Comparison of ENCODE assay signal across 8 cellular contexts in the genomic region with DNA sequence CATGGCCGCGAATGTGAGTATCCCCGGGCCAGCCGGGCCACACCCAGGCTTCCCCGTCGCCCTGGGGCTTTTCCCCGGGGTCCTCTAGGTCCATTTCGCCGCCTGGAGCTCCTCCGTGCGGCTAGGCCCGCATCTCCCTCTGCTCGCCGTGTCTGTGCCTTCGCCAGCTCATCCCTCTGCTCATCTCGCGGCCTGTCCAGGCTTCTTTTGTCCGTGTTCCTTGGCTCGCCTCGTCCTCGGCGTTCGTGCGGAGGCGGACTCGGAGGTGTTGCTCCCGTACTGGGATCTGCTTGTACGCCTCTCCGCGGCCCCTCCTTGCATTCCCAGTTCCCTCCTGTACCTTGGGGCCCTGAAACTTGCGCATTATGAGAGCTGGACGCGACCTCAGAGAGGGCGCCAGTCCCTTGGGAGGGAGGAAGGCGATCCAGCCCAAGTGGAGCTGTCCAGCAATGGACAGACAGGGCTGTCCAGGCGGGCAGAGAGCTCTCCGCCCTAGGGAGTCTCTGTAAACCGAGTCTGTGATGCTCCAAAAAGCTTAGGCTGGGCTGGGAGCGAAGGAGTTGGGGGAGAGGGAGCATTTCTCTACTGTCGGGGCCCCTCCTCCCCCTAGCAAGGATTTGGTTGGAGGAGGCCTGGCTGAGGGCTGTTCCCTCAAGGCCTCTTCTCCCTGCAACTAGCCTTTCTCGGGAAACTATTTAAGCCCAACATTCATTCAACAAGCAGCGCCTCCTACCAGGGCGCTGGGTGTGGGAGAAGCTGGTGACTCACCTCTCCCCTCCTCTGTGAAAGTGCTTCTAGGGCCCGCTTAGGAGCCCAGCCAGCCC. TPM values are rescaled to one million over a fixed set of nuclear protein-coding genes. Genes with fewer than 3 reads are reported as not detected.
DNase-seq lines count a peak whose midpoint lies in the region; ATAC-seq lines count a peak whose summit lies in the region.

No MANE protein-coding gene starts in this region.

- peak overlapping the region; percentile 95 for H3K4me3 ChIP-seq in mucosa of stomach (ENCODE audit: low read length)

- peaks cover 27% of the 10 kb centered on the region for H3K4me1 ChIP-seq in mucosa of stomach (ENCODE audit: control insufficient read depth, insufficient read depth, low read length)

- H3K4me3 Mint-ChIP-seq in activated CD8-positive, alpha-beta memory T cell treated with anti-CD3 and anti-CD28 coated beads, Interleukin-2, amount 10 ng/mL, durations not matched to agents 7 days and 5 days = peak overlapping the region; percentile 99
- H3K4me3 Mint-ChIP-seq in stimulated activated effector memory CD8-positive, alpha-beta T cell treated with anti-CD3 and anti-CD28 coated beads, Interleukin-12 subunit alpha, Interleukin-12 subunit beta, amount 100 ng/mL, for 72 hours = peak overlapping the region; percentile 97

- CTCF ChIA-PET in activated CD8-positive, alpha-beta memory T cell treated with anti-CD3 and anti-CD28 coated beads, Interleukin-2, amount 10 ng/mL, durations not matched to agents 7 days and 5 days (lab: Charles Lee) = interaction anchor here (1.0 to 3.3 kb wide), 6 partner anchors 12 to 229 kb away, joined by 4 to 19 read pairs (median 10); a partner anchor contains a TSS

- H3K4me1 Mint-ChIP-seq in activated CD8-positive, alpha-beta memory T cell treated with anti-CD3 and anti-CD28 coated beads, Interleukin-2, amount 10 ng/mL, durations not matched to agents 7 days and 5 days = peaks cover 55% of the 10 kb centered on the region
- H3K4me1 Mint-ChIP-seq in stimulated activated effector memory CD8-positive, alpha-beta T cell treated with anti-CD3 and anti-CD28 coated beads, Interleukin-12 subunit alpha, Interleukin-12 subunit beta, amount 100 ng/mL, for 72 hours = peaks cover 67% of the 10 kb centered on the region

- peak overlapping the region; percentile 88 for H3K27ac Mint-ChIP-seq in activated CD8-positive, alpha-beta memory T cell treated with anti-CD3 and anti-CD28 coated beads, Interleukin-2, amount 10 ng/mL, durations not matched to agents 7 days and 5 days
- peak overlapping the region; percentile 97 for H3K27ac Mint-ChIP-seq in stimulated activated effector memory CD8-positive, alpha-beta T cell treated with anti-CD3 and anti-CD28 coated beads, Interleukin-12 subunit alpha, Interleukin-12 subunit beta, amount 100 ng/mL, for 72 hours

- no peaks in the 10 kb centered on the region for H3K27me3 Mint-ChIP-seq in activated CD8-positive, alpha-beta memory T cell treated with anti-CD3 and anti-CD28 coated beads, Interleukin-2, amount 10 ng/mL, durations not matched to agents 7 days and 5 days

- H3K9ac ChIP-seq in mucosa of stomach (ENCODE audit: low read length) = peak overlapping the region; percentile 89

- peaks cover 40% of the 10 kb centered on the region for H3K36me3 Mint-ChIP-seq in activated CD8-positive, alpha-beta memory T cell treated with anti-CD3 and anti-CD28 coated beads, Interleukin-2, amount 10 ng/mL, durations not matched to agents 7 days and 5 days
- H3K36me3 Mint-ChIP-seq in stimulated activated effector memory CD8-positive, alpha-beta T cell treated with anti-CD3 and anti-CD28 coated beads, Interleukin-12 subunit alpha, Interleukin-12 subunit beta, amount 100 ng/mL, for 72 hours = peaks cover 64% of the 10 kb centered on the region

- peak overlapping the region; percentile 95 for H3K27ac ChIP-seq in epithelial cell of prostate

- no peaks in the 10 kb centered on the region for H3K9me3 ChIP-seq in mucosa of stomach (ENCODE audit: control insufficient read depth, low read length)

- peaks cover 5% of the 10 kb centered on the region for H3K36me3 ChIP-seq in mucosa of stomach (ENCODE audit: control insufficient read depth, insufficient read depth, low read length)

- ATAC-seq in HG02938 (IDR thresholded peaks at IDR 0.05; ENCODE audit: unreplicated experiment) = peak; percentile 21
- peak; percentile 37 for ATAC-seq in activated CD8-positive, alpha-beta memory T cell treated with anti-CD3 and anti-CD28 coated beads, Interleukin-2, amount 10 ng/mL, durations not matched to agents 7 days and 5 days
- ATAC-seq in stimulated activated effector memory CD8-positive, alpha-beta T cell treated with anti-CD3 and anti-CD28 coated beads, Interleukin-12 subunit alpha, Interleukin-12 subunit beta, amount 100 ng/mL, for 72 hours = peak; percentile 65

- H3K27me3 ChIP-seq in mucosa of stomach (ENCODE audit: control insufficient read depth, insufficient read depth, low read length) = no peaks in the 10 kb centered on the region

- no peaks in the 10 kb centered on the region for H3K9me3 Mint-ChIP-seq in activated CD8-positive, alpha-beta memory T cell treated with anti-CD3 and anti-CD28 coated beads, Interleukin-2, amount 10 ng/mL, durations not matched to agents 7 days and 5 days (ENCODE audit: low read depth)
- no peaks in the 10 kb centered on the region for H3K9me3 Mint-ChIP-seq in stimulated activated effector memory CD8-positive, alpha-beta T cell treated with anti-CD3 and anti-CD28 coated beads, Interleukin-12 subunit alpha, Interleukin-12 subunit beta, amount 100 ng/mL, for 72 hours

- DNase-seq in NCI-H345 (lab: John Stamatoyannopoulos, UW) (peak; percentile 27), NCI-H345 treated with DMSO at 0.1 percent for 48 hours (lab: John Stamatoyannopoulos, UW; ENCODE audit: unreplicated experiment) (no peak), NCI-H460 (ENCODE audit: extremely low read depth, low read depth) (peak; percentile 47), epithelial cell of prostate (ENCODE audit: low read depth, low spot score) (peak; percentile 79)
- DNase-seq in activated CD8-positive, alpha-beta memory T cell treated with anti-CD3 and anti-CD28 coated beads, Interleukin-2, amount 10 ng/mL, durations not matched to agents 7 days and 5 days = peak; percentile 72
- peak; percentile 27 to 74 for DNase-seq in stimulated activated effector memory CD8-positive, alpha-beta T cell treated with anti-CD3 and anti-CD28 coated beads, Interleukin-12 subunit alpha, Interleukin-12 subunit beta, amount 100 ng/mL, for 72 hours (ENCODE audit: low spot score in 2 of 2)

RNA-seq across cellular contexts. Expression of a gene that starts 0.6 kb away (rescaled TPM):
- total RNA-seq in NCI-H460 (2014; rRNA removed; shearing (Covaris generic)) = 42.8 and 53.4 TPM in 2 replicates
- polyA plus RNA-seq in NCI-H460 (2014; cell fraction: nucleus; rRNA removed) = 37.7 and 43.7 TPM in 2 replicates
- 10 to 100 TPM; 27.6 to 31.8 TPM for total RNA-seq in activated CD8-positive, alpha-beta memory T cell treated with anti-CD3 and anti-CD28 coated beads, Interleukin-2, amount 10 ng/mL, durations not matched to agents 7 days and 5 days

RNA-seq across cellular contexts. Expression of a gene that starts 0.7 kb away (rescaled TPM):
- 28.3 and 32.5 TPM in 2 replicates for total RNA-seq in NCI-H460 (2014; rRNA removed; shearing (Covaris generic))
- polyA plus RNA-seq in NCI-H460 (2014; cell fraction: nucleus; rRNA removed) = 31.8 and 32.4 TPM in 2 replicates
- 10 to 100 TPM; 15.2 to 19.7 TPM for total RNA-seq in activated CD8-positive, alpha-beta memory T cell treated with anti-CD3 and anti-CD28 coated beads, Interleukin-2, amount 10 ng/mL, durations not matched to agents 7 days and 5 days

RNA-seq across cellular contexts. Expression of a gene that starts 53.0 kb away (rescaled TPM):
- 33.8 and 38.9 TPM in 2 replicates for total RNA-seq in NCI-H460 (2014; rRNA removed; shearing (Covaris generic))
- polyA plus RNA-seq in NCI-H460 (2014; cell fraction: nucleus; rRNA removed) = 26.2 and 31.5 TPM in 2 replicates
- total RNA-seq in activated CD8-positive, alpha-beta memory T cell treated with anti-CD3 and anti-CD28 coated beads, Interleukin-2, amount 10 ng/mL, durations not matched to agents 7 days and 5 days = 10 to 100 TPM; 36.0 to 39.5 TPM

RNA-seq across cellular contexts. Expression of a gene that starts 53.2 kb away (rescaled TPM):
- 12.9 and 15.4 TPM in 2 replicates for total RNA-seq in NCI-H460 (2014; rRNA removed; shearing (Covaris generic))
- 8.1 and 16.8 TPM in 2 replicates for polyA plus RNA-seq in NCI-H460 (2014; cell fraction: nucleus; rRNA removed)
- 10 to 100 TPM; 16.5 to 18.9 TPM for total RNA-seq in activated CD8-positive, alpha-beta memory T cell treated with anti-CD3 and anti-CD28 coated beads, Interleukin-2, amount 10 ng/mL, durations not matched to agents 7 days and 5 days
